Comparison of ENCODE assay signal across 1 cellular context in the genomic region with DNA sequence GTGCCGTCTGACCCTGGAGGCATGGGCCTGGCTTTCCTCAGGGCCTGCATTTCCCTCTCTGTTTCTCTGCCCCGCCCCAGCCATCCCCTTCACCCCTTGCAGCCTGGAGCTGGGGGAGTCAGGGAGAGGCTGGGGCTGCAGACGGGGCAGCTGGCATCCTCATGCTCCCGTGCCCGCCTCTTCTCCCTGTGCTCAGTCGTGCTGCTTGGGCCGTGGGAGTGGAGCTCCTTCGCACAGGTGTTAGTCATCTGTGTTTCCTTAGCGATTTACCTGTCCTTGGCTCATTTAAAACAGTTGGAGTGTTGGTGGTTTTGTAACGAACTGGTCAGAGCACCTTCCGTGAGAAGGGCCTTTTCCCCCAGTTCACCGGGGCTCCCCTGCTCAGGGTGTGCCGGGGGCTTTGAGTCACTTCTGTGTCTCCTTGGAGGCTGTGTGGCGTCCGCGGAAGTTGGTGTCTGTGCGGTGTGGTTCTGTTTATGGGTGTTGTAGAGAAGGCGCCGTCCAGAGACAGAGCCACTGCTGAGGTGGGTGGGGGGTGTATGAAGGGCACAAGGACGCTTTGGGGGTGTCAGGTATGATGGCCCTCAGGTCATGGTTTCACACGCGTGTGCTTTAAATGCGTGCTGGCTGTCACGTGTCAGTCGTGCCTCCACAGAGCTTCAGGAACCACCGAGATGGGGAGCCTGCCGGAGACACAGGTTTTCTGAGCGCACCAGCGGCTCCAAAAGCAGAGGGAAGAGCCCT.
TF ChIP-seq lines count a peak whose summit lies in the region.

No MANE protein-coding gene starts in this region.

TF ChIP-seq in GM23338, 12 proteins besides CTCF, POLR2A, EP300 and RAD21 (continued from another document):
- TF ChIP-seq, protein P1, sequence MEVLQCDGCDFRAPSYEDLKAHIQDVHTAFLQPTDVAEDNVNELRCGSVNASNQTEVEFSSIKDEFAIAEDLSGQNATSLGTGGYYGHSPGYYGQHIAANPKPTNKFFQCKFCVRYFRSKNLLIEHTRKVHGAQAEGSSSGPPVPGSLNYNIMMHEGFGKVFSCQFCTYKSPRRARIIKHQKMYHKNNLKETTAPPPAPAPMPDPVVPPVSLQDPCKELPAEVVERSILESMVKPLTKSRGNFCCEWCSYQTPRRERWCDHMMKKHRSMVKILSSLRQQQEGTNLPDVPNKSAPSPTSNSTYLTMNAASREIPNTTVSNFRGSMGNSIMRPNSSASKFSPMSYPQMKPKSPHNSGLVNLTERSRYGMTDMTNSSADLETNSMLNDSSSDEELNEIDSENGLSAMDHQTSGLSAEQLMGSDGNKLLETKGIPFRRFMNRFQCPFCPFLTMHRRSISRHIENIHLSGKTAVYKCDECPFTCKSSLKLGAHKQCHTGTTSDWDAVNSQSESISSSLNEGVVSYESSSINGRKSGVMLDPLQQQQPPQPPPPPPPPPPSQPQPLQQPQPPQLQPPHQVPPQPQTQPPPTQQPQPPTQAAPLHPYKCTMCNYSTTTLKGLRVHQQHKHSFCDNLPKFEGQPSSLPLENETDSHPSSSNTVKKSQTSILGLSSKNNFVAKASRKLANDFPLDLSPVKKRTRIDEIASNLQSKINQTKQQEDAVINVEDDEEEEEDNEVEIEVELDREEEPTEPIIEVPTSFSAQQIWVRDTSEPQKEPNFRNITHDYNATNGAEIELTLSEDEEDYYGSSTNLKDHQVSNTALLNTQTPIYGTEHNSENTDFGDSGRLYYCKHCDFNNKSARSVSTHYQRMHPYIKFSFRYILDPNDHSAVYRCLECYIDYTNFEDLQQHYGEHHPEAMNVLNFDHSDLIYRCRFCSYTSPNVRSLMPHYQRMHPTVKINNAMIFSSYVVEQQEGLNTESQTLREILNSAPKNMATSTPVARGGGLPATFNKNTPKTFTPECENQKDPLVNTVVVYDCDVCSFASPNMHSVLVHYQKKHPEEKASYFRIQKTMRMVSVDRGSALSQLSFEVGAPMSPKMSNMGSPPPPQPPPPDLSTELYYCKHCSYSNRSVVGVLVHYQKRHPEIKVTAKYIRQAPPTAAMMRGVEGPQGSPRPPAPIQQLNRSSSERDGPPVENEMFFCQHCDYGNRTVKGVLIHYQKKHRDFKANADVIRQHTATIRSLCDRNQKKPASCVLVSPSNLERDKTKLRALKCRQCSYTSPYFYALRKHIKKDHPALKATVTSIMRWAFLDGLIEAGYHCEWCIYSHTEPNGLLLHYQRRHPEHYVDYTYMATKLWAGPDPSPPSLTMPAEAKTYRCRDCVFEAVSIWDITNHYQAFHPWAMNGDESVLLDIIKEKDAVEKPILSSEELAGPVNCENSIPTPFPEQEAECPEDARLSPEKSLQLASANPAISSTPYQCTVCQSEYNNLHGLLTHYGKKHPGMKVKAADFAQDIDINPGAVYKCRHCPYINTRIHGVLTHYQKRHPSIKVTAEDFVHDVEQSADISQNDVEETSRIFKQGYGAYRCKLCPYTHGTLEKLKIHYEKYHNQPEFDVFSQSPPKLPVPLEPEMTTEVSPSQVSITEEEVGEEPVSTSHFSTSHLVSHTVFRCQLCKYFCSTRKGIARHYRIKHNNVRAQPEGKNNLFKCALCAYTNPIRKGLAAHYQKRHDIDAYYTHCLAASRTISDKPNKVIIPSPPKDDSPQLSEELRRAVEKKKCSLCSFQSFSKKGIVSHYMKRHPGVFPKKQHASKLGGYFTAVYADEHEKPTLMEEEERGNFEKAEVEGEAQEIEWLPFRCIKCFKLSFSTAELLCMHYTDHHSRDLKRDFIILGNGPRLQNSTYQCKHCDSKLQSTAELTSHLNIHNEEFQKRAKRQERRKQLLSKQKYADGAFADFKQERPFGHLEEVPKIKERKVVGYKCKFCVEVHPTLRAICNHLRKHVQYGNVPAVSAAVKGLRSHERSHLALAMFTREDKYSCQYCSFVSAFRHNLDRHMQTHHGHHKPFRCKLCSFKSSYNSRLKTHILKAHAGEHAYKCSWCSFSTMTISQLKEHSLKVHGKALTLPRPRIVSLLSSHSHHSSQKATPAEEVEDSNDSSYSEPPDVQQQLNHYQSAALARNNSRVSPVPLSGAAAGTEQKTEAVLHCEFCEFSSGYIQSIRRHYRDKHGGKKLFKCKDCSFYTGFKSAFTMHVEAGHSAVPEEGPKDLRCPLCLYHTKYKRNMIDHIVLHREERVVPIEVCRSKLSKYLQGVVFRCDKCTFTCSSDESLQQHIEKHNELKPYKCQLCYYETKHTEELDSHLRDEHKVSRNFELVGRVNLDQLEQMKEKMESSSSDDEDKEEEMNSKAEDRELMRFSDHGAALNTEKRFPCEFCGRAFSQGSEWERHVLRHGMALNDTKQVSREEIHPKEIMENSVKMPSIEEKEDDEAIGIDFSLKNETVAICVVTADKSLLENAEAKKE (CRISPR knock-in tag; IDR thresholded peaks at IDR 0.05), result no peak
- TF ChIP-seq, protein P2, sequence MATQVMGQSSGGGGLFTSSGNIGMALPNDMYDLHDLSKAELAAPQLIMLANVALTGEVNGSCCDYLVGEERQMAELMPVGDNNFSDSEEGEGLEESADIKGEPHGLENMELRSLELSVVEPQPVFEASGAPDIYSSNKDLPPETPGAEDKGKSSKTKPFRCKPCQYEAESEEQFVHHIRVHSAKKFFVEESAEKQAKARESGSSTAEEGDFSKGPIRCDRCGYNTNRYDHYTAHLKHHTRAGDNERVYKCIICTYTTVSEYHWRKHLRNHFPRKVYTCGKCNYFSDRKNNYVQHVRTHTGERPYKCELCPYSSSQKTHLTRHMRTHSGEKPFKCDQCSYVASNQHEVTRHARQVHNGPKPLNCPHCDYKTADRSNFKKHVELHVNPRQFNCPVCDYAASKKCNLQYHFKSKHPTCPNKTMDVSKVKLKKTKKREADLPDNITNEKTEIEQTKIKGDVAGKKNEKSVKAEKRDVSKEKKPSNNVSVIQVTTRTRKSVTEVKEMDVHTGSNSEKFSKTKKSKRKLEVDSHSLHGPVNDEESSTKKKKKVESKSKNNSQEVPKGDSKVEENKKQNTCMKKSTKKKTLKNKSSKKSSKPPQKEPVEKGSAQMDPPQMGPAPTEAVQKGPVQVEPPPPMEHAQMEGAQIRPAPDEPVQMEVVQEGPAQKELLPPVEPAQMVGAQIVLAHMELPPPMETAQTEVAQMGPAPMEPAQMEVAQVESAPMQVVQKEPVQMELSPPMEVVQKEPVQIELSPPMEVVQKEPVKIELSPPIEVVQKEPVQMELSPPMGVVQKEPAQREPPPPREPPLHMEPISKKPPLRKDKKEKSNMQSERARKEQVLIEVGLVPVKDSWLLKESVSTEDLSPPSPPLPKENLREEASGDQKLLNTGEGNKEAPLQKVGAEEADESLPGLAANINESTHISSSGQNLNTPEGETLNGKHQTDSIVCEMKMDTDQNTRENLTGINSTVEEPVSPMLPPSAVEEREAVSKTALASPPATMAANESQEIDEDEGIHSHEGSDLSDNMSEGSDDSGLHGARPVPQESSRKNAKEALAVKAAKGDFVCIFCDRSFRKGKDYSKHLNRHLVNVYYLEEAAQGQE (IDR thresholded peaks at IDR 0.05; ENCODE audit: unreplicated experiment), result no peak
